Comparison of ENCODE assay signal across 14 cellular contexts in genomic region chrX:262391-262909, GRCh38. TPM values are rescaled to one million over a fixed set of nuclear protein-coding genes. Genes with fewer than 3 reads are reported as not detected.
DNase-seq lines count a peak whose midpoint lies in the region; ATAC-seq, FAIRE-seq and TF ChIP-seq lines count a peak whose summit lies in the region.
"Had no signal": no experiment of that assay in that cellular context is flagged by ENCODE, and none has a peak within 500 bp of the region (broad histone marks: within the 10 kb centered on the region; RNA-seq: fewer than 3 reads in every experiment).

No MANE protein-coding gene starts in this region.

- no peak for FAIRE-seq in frontal cortex (lab: Jason Lieb, UNC)
- FAIRE-seq: A204.1 had no signal

- H3K36me3 ChIP-seq in stomach = no peaks in the 10 kb centered on the region

- H3K4me1 ChIP-seq in stomach = peaks cover 7 to 32% (median 27%) of the 10 kb centered on the region in 4 donors

- DNase-seq in activated CD8-positive, alpha-beta memory T cell treated with anti-CD3 and anti-CD28 coated beads, Interleukin-2, amount 10 ng/mL, durations not matched to agents 7 days and 5 days = peak; percentile 22
- DNase-seq in activated CD8-positive, alpha-beta memory T cell treated with anti-CD3 and anti-CD28 coated beads, Interleukin-2, amount 50 U/mL, for 4 hours = no peak
- DNase-seq in chondrocyte (ENCODE audit: low spot score) = peak; percentile 48
- peak; percentile 29 for DNase-seq in stomach
- no peak for DNase-seq in frontal cortex (ENCODE audit: low spot score in 2 of 2)
- no peak for DNase-seq in amniotic stem cell (lab: John Stamatoyannopoulos, UW)
- DNase-seq in A172 (ENCODE audit: low spot score) = no peak
- DNase-seq: activated CD4-positive, alpha-beta memory T cell treated with anti-CD3 and anti-CD28 coated beads for 36 hours; glutamatergic neuron; NCI-H774 had no signal

- no peak for TF ChIP-seq EP300 in stomach (IDR thresholded peaks at IDR 0.05)

- H3K27ac ChIP-seq in stomach = peak overlapping the region; percentile 34 to 87 (median 66)

- no peak for ATAC-seq in activated CD8-positive, alpha-beta memory T cell treated with anti-CD3 and anti-CD28 coated beads, Interleukin-2, amount 10 ng/mL, durations not matched to agents 7 days and 5 days
- ATAC-seq in HG03095 (IDR thresholded peaks at IDR 0.05; ENCODE audit: unreplicated experiment) = peak; percentile 80
- ATAC-seq: sciatic nerve had no signal

- no peaks in the 10 kb centered on the region for H3K36me3 Mint-ChIP-seq in activated CD8-positive, alpha-beta memory T cell treated with anti-CD3 and anti-CD28 coated beads, Interleukin-2, amount 10 ng/mL, durations not matched to agents 7 days and 5 days
- H3K36me3 Mint-ChIP-seq in chondrocyte (ENCODE audit: low read depth) = no peaks in the 10 kb centered on the region
- H3K36me3 Mint-ChIP-seq: activated CD4-positive, alpha-beta memory T cell treated with anti-CD3 and anti-CD28 coated beads for 36 hours; mesothelial cell of epicardium had no signal

- 30 to 51% (median 38%) methylated on average over 13 of the region's 13 CpGs for WGBS in stomach, 5 donors

- H3K27me3 Mint-ChIP-seq in activated CD8-positive, alpha-beta memory T cell treated with anti-CD3 and anti-CD28 coated beads, Interleukin-2, amount 10 ng/mL, durations not matched to agents 7 days and 5 days = no peaks in the 10 kb centered on the region
- no peaks in the 10 kb centered on the region for H3K27me3 Mint-ChIP-seq in chondrocyte (ENCODE audit: low read depth)
- H3K27me3 Mint-ChIP-seq: activated CD4-positive, alpha-beta memory T cell treated with anti-CD3 and anti-CD28 coated beads for 36 hours had no signal

- H3K9me3 ChIP-seq in stomach = no peaks in the 10 kb centered on the region

- peaks cover 0 to 13% (median 0%) of the 10 kb centered on the region in 3 donors for H3K27me3 ChIP-seq in stomach

- H3K4me1 Mint-ChIP-seq in activated CD8-positive, alpha-beta memory T cell treated with anti-CD3 and anti-CD28 coated beads, Interleukin-2, amount 10 ng/mL, durations not matched to agents 7 days and 5 days = no peaks in the 10 kb centered on the region
- peaks cover 8% of the 10 kb centered on the region for H3K4me1 Mint-ChIP-seq in chondrocyte (ENCODE audit: low read depth)

- no peak overlapping the region for H3K4me3 Mint-ChIP-seq in activated CD8-positive, alpha-beta memory T cell treated with anti-CD3 and anti-CD28 coated beads, Interleukin-2, amount 10 ng/mL, durations not matched to agents 7 days and 5 days
- no peak overlapping the region for H3K4me3 Mint-ChIP-seq in chondrocyte (ENCODE audit: unreplicated experiment)
- H3K4me3 Mint-ChIP-seq: activated CD4-positive, alpha-beta memory T cell treated with anti-CD3 and anti-CD28 coated beads for 36 hours had no signal

- CTCF ChIA-PET in activated CD8-positive, alpha-beta memory T cell treated with anti-CD3 and anti-CD28 coated beads, Interleukin-2, amount 10 ng/mL, durations not matched to agents 7 days and 5 days (lab: Charles Lee) = no interaction called here

- H3K27ac Mint-ChIP-seq in activated CD8-positive, alpha-beta memory T cell treated with anti-CD3 and anti-CD28 coated beads, Interleukin-2, amount 10 ng/mL, durations not matched to agents 7 days and 5 days = no peak overlapping the region
- H3K27ac Mint-ChIP-seq in chondrocyte (ENCODE audit: unreplicated experiment) = no peak overlapping the region
- H3K27ac Mint-ChIP-seq: activated CD4-positive, alpha-beta memory T cell treated with anti-CD3 and anti-CD28 coated beads for 36 hours had no signal

- no peak for TF ChIP-seq POLR2A in stomach (IDR thresholded peaks at IDR 0.05)

- intact Hi-C loops in stomach (cut with DNase I; ENCODE audit: low total_unique reads) = no loop called here

- H3K9me3 Mint-ChIP-seq in activated CD8-positive, alpha-beta memory T cell treated with anti-CD3 and anti-CD28 coated beads, Interleukin-2, amount 10 ng/mL, durations not matched to agents 7 days and 5 days (ENCODE audit: low read depth) = no peaks in the 10 kb centered on the region
- no peaks in the 10 kb centered on the region for H3K9me3 Mint-ChIP-seq in chondrocyte (ENCODE audit: low read depth)
- H3K9me3 Mint-ChIP-seq: activated CD4-positive, alpha-beta memory T cell treated with anti-CD3 and anti-CD28 coated beads for 36 hours; mesothelial cell of epicardium had no signal

- no peak overlapping the region for H3K4me3 ChIP-seq in stomach

- TF ChIP-seq CTCF in chondrocyte (IDR thresholded peaks at IDR 0.05) (no peak), stomach (IDR thresholded peaks at IDR 0.05) (no peak)

RNA-seq across cellular contexts. Expression of gene PLCXD1, which starts 18.7 kb away (rescaled TPM):
- 10 to 100 TPM; 41.1 to 67.9 TPM for total RNA-seq in activated CD8-positive, alpha-beta memory T cell treated with anti-CD3 and anti-CD28 coated beads, Interleukin-2, amount 10 ng/mL, durations not matched to agents 7 days and 5 days
- total RNA-seq in chondrocyte (6.8 to 8.0 TPM (median 7.7 TPM) in 3 replicates), stomach (100 to 1,000 TPM in 1 of 5 donors, 10 to 100 TPM in 3, 1 to 10 TPM in 1; 8.4 to 114 (median 30.3) TPM), frontal cortex (14.7 TPM)
- polyA plus RNA-seq in stomach = 10 to 100 TPM; 13.3 to 45.1 (median 16.4) TPM
- 20.3 and 22.4 TPM in 2 replicates for total RNA-seq in A172 (2014; rRNA removed; shearing (Covaris generic))

RNA-seq across cellular contexts. Expression of gene GTPBP6, which starts 56.1 kb away (rescaled TPM):
- total RNA-seq in activated CD8-positive, alpha-beta memory T cell treated with anti-CD3 and anti-CD28 coated beads, Interleukin-2, amount 10 ng/mL, durations not matched to agents 7 days and 5 days = 10 to 100 TPM; 53.2 to 57.2 TPM
- total RNA-seq in chondrocyte = 37.6 to 42.2 TPM (median 42.0 TPM) in 3 replicates
- total RNA-seq in stomach = 10 to 100 TPM; 19.8 to 73.9 (median 36.8) TPM
- polyA plus RNA-seq in stomach = 10 to 100 TPM; 47.7 to 53.4 (median 48.6) TPM
- total RNA-seq in frontal cortex = 23.6 TPM
- total RNA-seq in A172 (2014; rRNA removed; shearing (Covaris generic)) = 62.6 and 67.0 TPM in 2 replicates

Comparison
In these comparisons a context has a peak if more than half of its experiments do, and no peak if none do; other contexts are left out.
1. DNase-seq: peak in activated CD8-positive, alpha-beta memory T cell treated with anti-CD3 and anti-CD28 coated beads, Interleukin-2, amount 10 ng/mL, durations not matched to agents 7 days and 5 days (single experiment), chondrocyte (single experiment) and stomach (single experiment); none in activated CD8-positive, alpha-beta memory T cell treated with anti-CD3 and anti-CD28 coated beads, Interleukin-2, amount 50 U/mL, for 4 hours (single experiment), frontal cortex (0 of 2), amniotic stem cell (single experiment) and A172 (single experiment).